In genomic region chr7:50660040-50660829, GRCh38 we compare ENCODE assay signal across 8 cellular contexts.
A peak's percentile ranks its signal among the peaks of the same experiment; 100 is the strongest.
DNase-seq lines count a peak whose midpoint lies in the region; ATAC-seq and TF ChIP-seq lines count a peak whose summit lies in the region.

No MANE protein-coding gene starts in this region.

- H3K27ac ChIP-seq in WERI-Rb-1: no peak overlapping the region

- peak overlapping the region; percentile 79 for H3K4me3 Mint-ChIP-seq in activated B cell treated with CpG ODN at 0.5 μM for 24 hours

- no peak for DNase-seq in activated B cell treated with CpG ODN at 0.5 μM for 24 hours
- peak; percentile 11 for DNase-seq in effector CD4-positive, alpha-beta T cell
- DNase-seq in stimulated activated CD4-positive, alpha-beta T cell treated with anti-CD3 and anti-CD28 coated beads, Interleukin-4, amount 100 ng/mL, for 24 hours: peak; percentile 31
- DNase-seq in iPS-NIHi11 (ENCODE audit: low spot score): no peak
- no peak for DNase-seq in SW 1271 (lab: John Stamatoyannopoulos, UW)
- DNase-seq in NAMALWA (ENCODE audit: low spot score): no peak
- no peak for DNase-seq in WERI-Rb-1

- CTCF ChIA-PET in activated B cell treated with CpG ODN at 0.5 μM for 24 hours (lab: Charles Lee): no interaction called here

- no peak overlapping the region for H3K4me3 ChIP-seq in WERI-Rb-1 (ENCODE audit: low read depth, low read length)

- no peak for TF ChIP-seq CTCF in activated B cell treated with CpG ODN at 0.5 μM for 24 hours (IDR thresholded peaks at IDR 0.05)
- TF ChIP-seq CTCF in WERI-Rb-1 (IDR thresholded peaks at IDR 0.05; ENCODE audit: low read depth, low read length): no peak

- ATAC-seq in GM19043 (IDR thresholded peaks at IDR 0.05; ENCODE audit: low read depth, unreplicated experiment): peak; percentile 12
- ATAC-seq in activated B cell treated with CpG ODN at 0.5 μM for 24 hours (ENCODE audit: low read depth): peak; percentile 60

- peaks cover 5% of the 10 kb centered on the region for H3K27me3 Mint-ChIP-seq in activated B cell treated with CpG ODN at 0.5 μM for 24 hours

- no peaks in the 10 kb centered on the region for H3K9me3 Mint-ChIP-seq in activated B cell treated with CpG ODN at 0.5 μM for 24 hours

- H3K27me3 ChIP-seq in WERI-Rb-1 (ENCODE audit: insufficient read depth, low read depth, severe bottlenecking): no peaks in the 10 kb centered on the region

- peak overlapping the region; percentile 76 for H3K27ac Mint-ChIP-seq in activated B cell treated with CpG ODN at 0.5 μM for 24 hours

- H3K36me3 Mint-ChIP-seq in activated B cell treated with CpG ODN at 0.5 μM for 24 hours (ENCODE audit: low read depth): no peaks in the 10 kb centered on the region

- intact Hi-C loops in activated B cell treated with CpG ODN at 0.5 μM for 24 hours (cut with micrococcal nuclease): no loop called here

- H3K36me3 ChIP-seq in WERI-Rb-1: no peaks in the 10 kb centered on the region

- POLR2A ChIA-PET in activated B cell treated with CpG ODN at 0.5 μM for 24 hours (lab: Charles Lee): no interaction called here

- no peaks in the 10 kb centered on the region for H3K9me3 ChIP-seq in WERI-Rb-1 (ENCODE audit: severe bottlenecking)

- peaks cover 47% of the 10 kb centered on the region for H3K4me1 Mint-ChIP-seq in activated B cell treated with CpG ODN at 0.5 μM for 24 hours

Comparison
In these comparisons a context has a peak if more than half of its experiments do, and no peak if none do; other contexts are left out.
1. DNase-seq: peak in effector CD4-positive, alpha-beta T cell (single experiment) and stimulated activated CD4-positive, alpha-beta T cell treated with anti-CD3 and anti-CD28 coated beads, Interleukin-4, amount 100 ng/mL, for 24 hours (single experiment); none in activated B cell treated with CpG ODN at 0.5 μM for 24 hours (single experiment), iPS-NIHi11 (single experiment), SW 1271 (0 of 2), NAMALWA (single experiment) and WERI-Rb-1 (single experiment).